ENCODE assay signal across 8 cellular contexts in the genomic region with DNA sequence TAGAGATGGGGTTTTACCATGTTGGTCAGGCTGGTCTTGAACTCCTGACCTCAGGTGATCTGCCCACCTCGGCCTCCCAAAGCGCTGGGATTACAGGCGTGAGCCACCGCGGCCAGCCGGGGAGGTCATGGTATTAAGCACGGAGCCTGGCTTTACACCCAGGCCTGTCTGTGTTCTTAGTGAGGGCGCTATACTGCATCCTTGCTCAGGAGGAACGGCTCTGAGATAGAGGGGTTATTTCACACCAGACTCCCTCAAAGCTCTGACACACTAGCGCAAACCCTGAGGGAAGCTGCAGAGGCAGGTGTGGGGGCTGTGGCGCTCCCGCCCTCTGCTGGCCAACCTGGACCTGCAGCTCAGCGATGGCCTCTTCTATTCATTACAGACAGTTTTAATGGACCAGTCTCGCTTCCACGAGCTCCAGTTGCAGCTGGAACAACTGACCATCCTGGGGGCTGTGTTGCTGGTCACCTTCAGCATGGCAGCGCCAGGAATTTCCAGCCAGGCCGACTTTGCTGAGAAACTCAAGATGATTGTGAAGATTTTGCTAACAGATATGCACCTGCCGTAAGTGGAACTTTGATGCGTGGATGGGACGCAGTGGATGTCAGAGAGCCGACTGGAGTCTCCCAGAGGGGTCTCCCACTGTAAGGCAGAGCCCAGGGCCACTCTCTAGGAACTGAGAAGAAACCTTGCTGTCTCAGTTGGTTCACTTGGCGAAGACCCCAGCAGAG. TPM values are rescaled to one million over a fixed set of nuclear protein-coding genes. Genes with fewer than 3 reads are reported as not detected.
DNase-seq lines count a peak whose midpoint lies in the region; ATAC-seq, FAIRE-seq and TF ChIP-seq lines count a peak whose summit lies in the region.

No MANE protein-coding gene starts in this region.

- H3K4me3 ChIP-seq in HepG2 (replicated peaks in 1 of 3; ENCODE audit: insufficient read depth in 1 of 3, low read depth in 2 of 3, low read length in 3 of 3), result no peak overlapping the region

- H3K79me2 ChIP-seq in HepG2 (ENCODE audit: insufficient read depth, low read length), result no peaks in the 10 kb centered on the region

- TF ChIP-seq EP300 in HepG2 (IDR thresholded peaks at IDR 0.05; ENCODE audit: low read depth in 2 of 2, low read length in 2 of 2), result no peak
- no peak for TF ChIP-seq EP300 in HepG2 (CRISPR knock-in tag; IDR thresholded peaks at IDR 0.05; ENCODE audit: borderline replicate concordance)

- peaks cover 18% of the 10 kb centered on the region for H3K4me1 ChIP-seq in HepG2 (ENCODE audit: insufficient read depth, low read length)

- peaks cover 12 to 23% of the 10 kb centered on the region in 2 experiments for H3K36me3 ChIP-seq in HepG2 (replicated peaks in 1 of 2; ENCODE audit: control insufficient read depth in 1 of 2, insufficient read depth in 2 of 2, low read length in 2 of 2)

- H3K9ac ChIP-seq in HepG2 (ENCODE audit: insufficient read depth, low read depth, low read length), result no peak overlapping the region

- no TSS peak for BruUV-seq in HepG2 (replicated peaks; lab: Mats Ljungman, UMichigan)

- no peak for TF ChIP-seq POLR2A in HepG2 (IDR thresholded peaks at IDR 0.05; ENCODE audit: insufficient read depth in 1 of 2, low read depth in 2 of 2, low read length in 2 of 2)

- CTCF ChIA-PET in HepG2 (lab: Yijun Ruan, JAX; ENCODE audit: low intra/inter-chr PET ratio, low total read pairs), result interaction anchor here (0.7 to 4.5 kb wide), 2 partner anchors 104 to 256 kb away, joined by 3 to 52 read pairs; no protein-coding TSS in a partner anchor

- ATAC-seq in HG02884 (IDR thresholded peaks at IDR 0.05; ENCODE audit: unreplicated experiment), result peak; percentile 46
- peak; percentile 94 for ATAC-seq in HepG2
- no peak for ATAC-seq in GM21528 (IDR thresholded peaks at IDR 0.05; ENCODE audit: low FRiP score, unreplicated experiment)

- no peaks in the 10 kb centered on the region; a peak in 1 of 5 replicates for H3K27me3 ChIP-seq in HepG2 (ENCODE audit: control insufficient read depth in 1 of 2, insufficient read depth in 2 of 2, low read length in 2 of 2)

- DNase-seq in NCI-H2227 treated with DMSO at 0.1 percent for 48 hours (lab: John Stamatoyannopoulos, UW) (peak; percentile 8), cerebellum (ENCODE audit: low spot score) (peak; percentile 31), HepG2 (ENCODE audit: low spot score) (peak; percentile 50)
- DNase-seq in activated CD4-positive, alpha-beta T cell treated with anti-CD3 and anti-CD28 coated beads for 48 hours, result peak; percentile 83
- peak; percentile 32 to 62 (median 62) for DNase-seq in stimulated activated CD4-positive, alpha-beta T cell treated with anti-CD3 and anti-CD28 coated beads, TNF-alpha, amount 100 ng/mL, for 1 hour (ENCODE audit: low read depth in 3 of 3, low spot score in 1 of 3)

- POLR2A ChIA-PET in HepG2 (lab: Yijun Ruan, JAX), result interaction anchor here (0.8 to 1.9 kb wide), 3 partner anchors 26 to 50 kb away, joined by 3 to 12 read pairs (median 7); partner anchors contain the start of genes DEPDC7 and TCP11L1

- H3K9me3 ChIP-seq in HepG2 (ENCODE audit: low read length), result no peaks in the 10 kb centered on the region

- TF ChIP-seq CTCF in GM12801 (IDR thresholded peaks at IDR 0.05; ENCODE audit: extremely low read depth, insufficient read length) (peak; percentile 51), HepG2 (CRISPR knock-in tag; IDR thresholded peaks at IDR 0.05) (peak; percentile 96)

- FAIRE-seq in HepG2 (lab: Jason Lieb, UNC), result peak; percentile 52

- peak; percentile 93 for TF ChIP-seq RAD21 in HepG2 (CRISPR knock-in tag; IDR thresholded peaks at IDR 0.05)

- in situ Hi-C loops in HepG2 (cut with HindIII; ENCODE audit: extremely low pct_ligation_motif_present, low pct_unique_long_range_greater_than_20kb), result no loop called here

- no peaks in the 10 kb centered on the region for H4K20me1 ChIP-seq in HepG2 (ENCODE audit: insufficient read depth, low read length)

- H3K4me2 ChIP-seq in HepG2 (ENCODE audit: low read depth, low read length), result no peak overlapping the region

- no peak overlapping the region for H3K27ac ChIP-seq in HepG2 (ENCODE audit: extremely low read length, insufficient read depth, low read length)

- intact Hi-C loops in HepG2 (cut with micrococcal nuclease; ENCODE audit: unreplicated experiment), result loop anchor here (1.0 to 5.0 kb wide), 3 partner anchors 88 to 256 kb away; no protein-coding TSS in a partner anchor

- 81% methylated on average over 9 of the region's 22 CpGs for WGBS in HepG2 (ENCODE audit: low lambda C conversion rate)

- H2AFZ ChIP-seq in HepG2 (ENCODE audit: low read length), result no peak overlapping the region

TF ChIP-seq in HepG2, 621 proteins besides CTCF, POLR2A, EP300 and RAD21 (continues in another document):
- TF ChIP-seq SMAD3 (CRISPR knock-in tag; IDR thresholded peaks at IDR 0.05) (peak; percentile 49; the same call in 1 of the 2 replicates), ZNF501 (CRISPR knock-in tag; IDR thresholded peaks at IDR 0.05) (0 out of 2 replicates have a peak, but pooled peaks have one; percentile 34), GATAD2A (CRISPR knock-in tag; IDR thresholded peaks at IDR 0.05) (0 out of 2 replicates have a peak, but pooled peaks have one; percentile 25), ZNF496 (CRISPR knock-in tag; IDR thresholded peaks at IDR 0.05; ENCODE audit: insufficient replicate concordance) (no peak), POLR2AphosphoS5 (IDR thresholded peaks at IDR 0.05; ENCODE audit: low read depth, low read length) (no peak), GFI1 (CRISPR knock-in tag; IDR thresholded peaks at IDR 0.05; ENCODE audit: borderline replicate concordance) (0 out of 2 replicates have a peak, but pooled peaks have one; percentile 26), PHF5A (CRISPR knock-in tag; IDR thresholded peaks at IDR 0.05; ENCODE audit: low read depth, unreplicated experiment) (peak; percentile 43), ZNF678 (CRISPR knock-in tag; IDR thresholded peaks at IDR 0.05) (no peak), ZNF224 (CRISPR knock-in tag; IDR thresholded peaks at IDR 0.05) (no peak), ZNF350 (CRISPR knock-in tag; IDR thresholded peaks at IDR 0.05; ENCODE audit: borderline replicate concordance, low read depth) (no peak)
- TF ChIP-seq, protein P1, sequence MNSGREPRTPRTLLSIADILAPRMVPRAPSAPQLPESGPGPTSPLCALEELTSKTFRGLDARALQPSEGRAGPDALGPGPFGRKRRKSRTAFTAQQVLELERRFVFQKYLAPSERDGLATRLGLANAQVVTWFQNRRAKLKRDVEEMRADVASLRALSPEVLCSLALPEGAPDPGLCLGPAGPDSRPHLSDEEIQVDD (CRISPR knock-in tag; IDR thresholded peaks at IDR 0.05; ENCODE audit: borderline replicate concordance), result no peak

RNA-seq across cellular contexts. Expression of gene TCP11L1, which starts 26.2 kb away (rescaled TPM):
- total RNA-seq in cerebellum (31.0 TPM), HepG2 (2016; rRNA removed; fragmentation: Illumina TruSeq; extraction: Trizol) (10.1 and 14.0 TPM in 2 replicates)
- total RNA-seq in HepG2 (2016; cell fraction: cytosol; rRNA removed; fragmentation: Illumina TruSeq; extraction: Trizol; ENCODE audit: low read depth), result 3.9 and 4.2 TPM in 2 replicates
- total RNA-seq in HepG2 (2016; cell fraction: insoluble cytoplasmic fraction; rRNA removed; fragmentation: Illumina TruSeq; extraction: Trizol), result 10.1 and 10.9 TPM in 2 replicates
- total RNA-seq in HepG2 (2016; cell fraction: membrane; rRNA removed; fragmentation: Illumina TruSeq; extraction: Trizol), result 9.8 and 11.8 TPM in 2 replicates
- 9.6 and 12.5 TPM in 2 replicates for total RNA-seq in HepG2 (2016; cell fraction: nucleus; rRNA removed; fragmentation: Illumina TruSeq; extraction: Trizol)
- polyA plus RNA-seq in HepG2 (2011; rRNA removed), result 7.4 and 7.9 TPM in 2 replicates
- 5.8 and 6.9 TPM in 2 replicates for polyA plus RNA-seq in HepG2 (2011; cell fraction: cytosol; rRNA removed)
- 6.0 and 7.4 TPM in 2 replicates for polyA plus RNA-seq in HepG2 (2011; cell fraction: nucleus; rRNA removed)
- polyA plus RNA-seq in HepG2 (2012), result 5.4 and 5.9 TPM in 2 replicates
- 4.6 and 4.7 TPM in 2 replicates for polyA plus RNA-seq in HepG2 (2016; cell fraction: cytosol; fragmentation: Illumina TruSeq; extraction: Trizol; ENCODE audit: low read depth)
- polyA plus RNA-seq in HepG2 (2016; cell fraction: insoluble cytoplasmic fraction; fragmentation: Illumina TruSeq; extraction: Trizol; ENCODE audit: low read depth), result 7.4 and 9.0 TPM in 2 replicates
- 7.2 and 7.3 TPM in 2 replicates for polyA plus RNA-seq in HepG2 (2016; cell fraction: membrane; fragmentation: Illumina TruSeq; extraction: Trizol; ENCODE audit: low read depth)
- 6.7 and 7.9 TPM in 2 replicates for polyA plus RNA-seq in HepG2 (2016; cell fraction: nucleus; fragmentation: Illumina TruSeq; extraction: Trizol; ENCODE audit: insufficient read depth, low read depth)
- 35.7 and 40.8 TPM in 2 replicates for polyA minus RNA-seq in HepG2 (2011; rRNA and poly(A)+ RNA removed; ENCODE audit: low replicate concordance)
- polyA minus RNA-seq in HepG2 (2011; cell fraction: cytosol; rRNA and poly(A)+ RNA removed), result 11.7 and 13.2 TPM in 2 replicates
- polyA minus RNA-seq in HepG2 (2011; cell fraction: nucleus; rRNA and poly(A)+ RNA removed), result 18.0 and 24.1 TPM in 2 replicates

RNA-seq across cellular contexts. Expression of gene DEPDC7, which starts 49.9 kb away (rescaled TPM):
- total RNA-seq in cerebellum (7.3 TPM), HepG2 (2016; rRNA removed; fragmentation: Illumina TruSeq; extraction: Trizol) (33.3 and 37.9 TPM in 2 replicates)
- total RNA-seq in HepG2 (2016; cell fraction: cytosol; rRNA removed; fragmentation: Illumina TruSeq; extraction: Trizol; ENCODE audit: low read depth), result 6.7 and 7.4 TPM in 2 replicates
- 33.6 and 35.3 TPM in 2 replicates for total RNA-seq in HepG2 (2016; cell fraction: insoluble cytoplasmic fraction; rRNA removed; fragmentation: Illumina TruSeq; extraction: Trizol)
- total RNA-seq in HepG2 (2016; cell fraction: membrane; rRNA removed; fragmentation: Illumina TruSeq; extraction: Trizol), result 10.5 and 12.8 TPM in 2 replicates
- 39.8 and 45.9 TPM in 2 replicates for total RNA-seq in HepG2 (2016; cell fraction: nucleus; rRNA removed; fragmentation: Illumina TruSeq; extraction: Trizol)
- polyA plus RNA-seq in HepG2 (2011; rRNA removed), result 14.7 and 17.3 TPM in 2 replicates
- polyA plus RNA-seq in HepG2 (2011; cell fraction: cytosol; rRNA removed), result 4.5 and 6.0 TPM in 2 replicates
- 18.6 and 23.7 TPM in 2 replicates for polyA plus RNA-seq in HepG2 (2011; cell fraction: nucleus; rRNA removed)
- polyA plus RNA-seq in HepG2 (2012), result 13.0 and 13.5 TPM in 2 replicates
- 3.7 and 4.9 TPM in 2 replicates for polyA plus RNA-seq in HepG2 (2016; cell fraction: cytosol; fragmentation: Illumina TruSeq; extraction: Trizol; ENCODE audit: low read depth)
- polyA plus RNA-seq in HepG2 (2016; cell fraction: insoluble cytoplasmic fraction; fragmentation: Illumina TruSeq; extraction: Trizol; ENCODE audit: low read depth), result 37.0 and 38.7 TPM in 2 replicates
- 4.7 and 6.8 TPM in 2 replicates for polyA plus RNA-seq in HepG2 (2016; cell fraction: membrane; fragmentation: Illumina TruSeq; extraction: Trizol; ENCODE audit: low read depth)
- 77.3 and 77.9 TPM in 2 replicates for polyA plus RNA-seq in HepG2 (2016; cell fraction: nucleus; fragmentation: Illumina TruSeq; extraction: Trizol; ENCODE audit: insufficient read depth, low read depth)
- 4.2 and 10.8 TPM in 2 replicates for polyA minus RNA-seq in HepG2 (2011; rRNA and poly(A)+ RNA removed; ENCODE audit: low replicate concordance)
- 4.7 and 5.1 TPM in 2 replicates for polyA minus RNA-seq in HepG2 (2011; cell fraction: cytosol; rRNA and poly(A)+ RNA removed)
- 26.5 and 37.2 TPM in 2 replicates for polyA minus RNA-seq in HepG2 (2011; cell fraction: nucleus; rRNA and poly(A)+ RNA removed)

Comparison
In these comparisons a context has a peak if more than half of its experiments do, and no peak if none do; other contexts are left out.
1. DNase-seq: peak in every context shown above with its lines; median percentile 83 in activated CD4-positive, alpha-beta T cell treated with anti-CD3 and anti-CD28 coated beads for 48 hours; 62 in stimulated activated CD4-positive, alpha-beta T cell treated with anti-CD3 and anti-CD28 coated beads, TNF-alpha, amount 100 ng/mL, for 1 hour; 50 in HepG2; 31 in cerebellum; 8 in NCI-H2227 treated with DMSO at 0.1 percent for 48 hours.